Comparison of ENCODE assay signal across 1 cellular context in genomic region chr9:136341769-136342168, GRCh38.
TF ChIP-seq lines count a peak whose summit lies in the region.

No MANE protein-coding gene starts in this region.

TF ChIP-seq in WTC11, 78 proteins besides CTCF, POLR2A, EP300 and RAD21:
- no peak for TF ChIP-seq PRRX2 (CRISPR knock-in tag; IDR thresholded peaks at IDR 0.05)
- TF ChIP-seq NR2C2 (CRISPR knock-in tag; IDR thresholded peaks at IDR 0.05) = no peak
- TF ChIP-seq SOX15 (CRISPR knock-in tag; IDR thresholded peaks at IDR 0.05) = no peak
- no peak for TF ChIP-seq ZNF425 (CRISPR knock-in tag; conservative IDR thresholded peaks at IDR 0.05)
- TF ChIP-seq TCF7 (CRISPR knock-in tag; IDR thresholded peaks at IDR 0.05; ENCODE audit: low read depth) = no peak
- no peak for TF ChIP-seq ATF2 (CRISPR knock-in tag; IDR thresholded peaks at IDR 0.05; ENCODE audit: borderline replicate concordance, low read depth)
- TF ChIP-seq ESRRA (CRISPR knock-in tag; IDR thresholded peaks at IDR 0.05; ENCODE audit: borderline replicate concordance) = no peak
- no peak for TF ChIP-seq SP1 (CRISPR knock-in tag; conservative IDR thresholded peaks at IDR 0.05)
- TF ChIP-seq FOXP4 (CRISPR knock-in tag; IDR thresholded peaks at IDR 0.05) = no peak
- TF ChIP-seq ZNF416 (CRISPR knock-in tag; IDR thresholded peaks at IDR 0.05) = no peak
- TF ChIP-seq ZNF281 (CRISPR knock-in tag; IDR thresholded peaks at IDR 0.05) = no peak
- no peak for TF ChIP-seq NR3C1 (CRISPR knock-in tag; conservative IDR thresholded peaks at IDR 0.05; ENCODE audit: low read depth)
- no peak for TF ChIP-seq ARID4B (CRISPR knock-in tag; IDR thresholded peaks at IDR 0.05; ENCODE audit: borderline replicate concordance)
- TF ChIP-seq ZNF532 (CRISPR knock-in tag; IDR thresholded peaks at IDR 0.05; ENCODE audit: borderline replicate concordance) = no peak
